Comparison of ENCODE assay signal across 27 cellular contexts in the genomic region with DNA sequence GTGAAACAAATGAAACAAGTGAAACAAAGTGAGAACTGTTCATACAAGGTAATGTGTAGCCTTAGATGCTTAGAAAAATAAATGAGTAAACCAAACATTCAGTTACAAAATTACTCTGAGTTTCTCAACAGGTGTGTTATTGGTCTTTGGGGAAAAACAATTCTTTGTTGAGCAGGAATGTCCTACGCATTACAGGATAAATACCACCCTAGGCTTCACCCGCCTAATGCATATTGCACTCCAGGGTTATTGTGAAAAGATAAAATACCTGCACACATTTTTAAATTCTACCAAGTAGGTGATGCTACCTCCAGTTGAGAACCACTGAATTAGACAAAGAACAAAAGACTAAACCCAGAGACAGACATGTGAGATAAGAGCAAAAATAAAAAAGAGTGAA.
"Had no signal": no experiment of that assay in that cellular context is flagged by ENCODE, and none has a peak within 500 bp of the region (broad histone marks: within the 10 kb centered on the region; RNA-seq: fewer than 3 reads in every experiment).

No MANE protein-coding gene starts in this region.

- H3K27ac Mint-ChIP-seq: stimulated activated effector memory CD8-positive, alpha-beta T cell treated with anti-CD3 and anti-CD28 coated beads, Interleukin-12 subunit alpha, Interleukin-12 subunit beta, amount 100 ng/mL, for 72 hours; stimulated activated memory B cell treated with anti-CD40 and anti-IgM and Interleukin-4, amounts not matched to agents 10 μg/mL and 1 μg/mL and 100 μg/mL, for 72 hours; stimulated activated naive B cell treated with anti-CD40 and anti-IgM and Interleukin-4, amounts not matched to agents 10 μg/mL and 1 μg/mL and 100 μg/mL, for 72 hours; stimulated activated naive CD8-positive, alpha-beta T cell treated with anti-CD3 and anti-CD28 coated beads, Interleukin-15, amount 100 ng/mL, for 72 hours; stimulated activated naive CD8-positive, alpha-beta T cell treated with anti-CD3 and anti-CD28 coated beads, Interleukin-15, Interleukin-2, amounts not matched to agents 100 ng/mL and 50 ng/mL, for 24 hours; type B pancreatic cell had no signal

- H3K4me1 Mint-ChIP-seq: stimulated activated effector memory CD8-positive, alpha-beta T cell treated with anti-CD3 and anti-CD28 coated beads, Interleukin-12 subunit alpha, Interleukin-12 subunit beta, amount 100 ng/mL, for 72 hours; stimulated activated memory B cell treated with anti-CD40 and anti-IgM and Interleukin-4, amounts not matched to agents 10 μg/mL and 1 μg/mL and 100 μg/mL, for 72 hours; stimulated activated naive B cell treated with anti-CD40 and anti-IgM and Interleukin-4, amounts not matched to agents 10 μg/mL and 1 μg/mL and 100 μg/mL, for 72 hours; stimulated activated naive CD8-positive, alpha-beta T cell treated with anti-CD3 and anti-CD28 coated beads, Interleukin-15, amount 100 ng/mL, for 72 hours had no signal

- H3K27me3 Mint-ChIP-seq: stimulated activated memory B cell treated with anti-CD40 and anti-IgM and Interleukin-4, amounts not matched to agents 10 μg/mL and 1 μg/mL and 100 μg/mL, for 72 hours; stimulated activated naive CD8-positive, alpha-beta T cell treated with anti-CD3 and anti-CD28 coated beads, Interleukin-15, amount 100 ng/mL, for 72 hours; stimulated activated naive CD8-positive, alpha-beta T cell treated with anti-CD3 and anti-CD28 coated beads, Interleukin-15, Interleukin-2, amounts not matched to agents 100 ng/mL and 50 ng/mL, for 24 hours; type B pancreatic cell had no signal

- DNase-seq: stimulated activated CD4-positive, alpha-beta T cell treated with anti-CD3 and anti-CD28 coated beads, Interleukin-2, amount 100 ng/mL, for 48 hours; stimulated activated CD4-positive, alpha-beta T cell treated with anti-CD3 and anti-CD28 coated beads, Interleukin-4, amount 100 ng/mL, for 1 hour; stimulated activated CD4-positive, alpha-beta T cell treated with anti-CD3 and anti-CD28 coated beads, Interleukin-4, amount 100 ng/mL, for 24 hours; stimulated activated CD4-positive, alpha-beta T cell treated with anti-CD3 and anti-CD28 coated beads, Interleukin-4, amount 100 ng/mL, for 4 hours; stimulated activated CD8-positive, alpha-beta memory T cell treated with anti-CD3 and anti-CD28 coated beads, Interleukin-4, amount 100 ng/mL, for 48 hours; stimulated activated naive B cell treated with anti-CD40 and anti-IgM and Interleukin-4, amounts not matched to agents 10 μg/mL and 1 μg/mL and 100 μg/mL, for 72 hours; stimulated activated naive CD4-positive, alpha-beta T cell; stimulated activated naive CD4-positive, alpha-beta T cell treated with Interleukin-2 at 50 U/mL for 16 hours; stimulated activated naive CD8-positive, alpha-beta T cell treated with anti-CD3 and anti-CD28 coated beads, Interleukin-15, amount 100 ng/mL, for 72 hours; stimulated activated naive CD8-positive, alpha-beta T cell treated with anti-CD3 and anti-CD28 coated beads, Interleukin-15, Interleukin-2, amounts not matched to agents 100 U/mL and 50 U/mL, for 24 hours; stomach; substantia nigra; testis; thyroid gland; tibial artery; transverse colon; upper lobe of left lung; upper lobe of right lung; uterus had no signal

- H3K36me3 ChIP-seq: stomach, suprapubic skin, thoracic aorta, thyroid gland, tibial artery, tibial nerve, transverse colon, upper lobe of left lung, upper lobe of right lung, uterus, vagina had no signal

- H3K4me3 ChIP-seq: stomach, suprapubic skin, testis, thoracic aorta, thyroid gland, tibial artery, tibial nerve, transverse colon, upper lobe of left lung, upper lobe of right lung, uterus, vagina had no signal

- H3K27ac ChIP-seq: stomach, suprapubic skin, testis, thoracic aorta, thyroid gland, tibial artery, tibial nerve, transverse colon, upper lobe of left lung, upper lobe of right lung, uterus, vagina had no signal

- H3K27me3 ChIP-seq: stomach, suprapubic skin, testis, thyroid gland, tibial artery, tibial nerve, transverse colon, upper lobe of left lung, upper lobe of right lung, uterus, vagina had no signal

- H3K36me3 Mint-ChIP-seq: stimulated activated effector memory CD8-positive, alpha-beta T cell treated with anti-CD3 and anti-CD28 coated beads, Interleukin-12 subunit alpha, Interleukin-12 subunit beta, amount 100 ng/mL, for 72 hours; stimulated activated memory B cell treated with anti-CD40 and anti-IgM and Interleukin-4, amounts not matched to agents 10 μg/mL and 1 μg/mL and 100 μg/mL, for 72 hours; stimulated activated naive B cell treated with anti-CD40 and anti-IgM and Interleukin-4, amounts not matched to agents 10 μg/mL and 1 μg/mL and 100 μg/mL, for 72 hours; type B pancreatic cell had no signal

- H3K4me1 ChIP-seq: stomach, suprapubic skin, testis, thyroid gland, tibial artery, transverse colon, upper lobe of left lung, upper lobe of right lung, uterus, vagina had no signal

- H3K9me3 Mint-ChIP-seq: stimulated activated effector memory CD8-positive, alpha-beta T cell treated with anti-CD3 and anti-CD28 coated beads, Interleukin-12 subunit alpha, Interleukin-12 subunit beta, amount 100 ng/mL, for 72 hours; stimulated activated memory B cell treated with anti-CD40 and anti-IgM and Interleukin-4, amounts not matched to agents 10 μg/mL and 1 μg/mL and 100 μg/mL, for 72 hours; stimulated activated naive B cell treated with anti-CD40 and anti-IgM and Interleukin-4, amounts not matched to agents 10 μg/mL and 1 μg/mL and 100 μg/mL, for 72 hours; stimulated activated naive CD8-positive, alpha-beta T cell treated with anti-CD3 and anti-CD28 coated beads, Interleukin-15, amount 100 ng/mL, for 72 hours; stimulated activated naive CD8-positive, alpha-beta T cell treated with anti-CD3 and anti-CD28 coated beads, Interleukin-15, Interleukin-2, amounts not matched to agents 100 ng/mL and 50 ng/mL, for 24 hours; type B pancreatic cell had no signal

- H3K9me3 ChIP-seq: stomach, suprapubic skin, testis, thoracic aorta, thyroid gland, tibial artery, tibial nerve, transverse colon, upper lobe of left lung, upper lobe of right lung, uterus, vagina had no signal

- H3K4me3 Mint-ChIP-seq: stimulated activated effector memory CD8-positive, alpha-beta T cell treated with anti-CD3 and anti-CD28 coated beads, Interleukin-12 subunit alpha, Interleukin-12 subunit beta, amount 100 ng/mL, for 72 hours; stimulated activated memory B cell treated with anti-CD40 and anti-IgM and Interleukin-4, amounts not matched to agents 10 μg/mL and 1 μg/mL and 100 μg/mL, for 72 hours; stimulated activated naive B cell treated with anti-CD40 and anti-IgM and Interleukin-4, amounts not matched to agents 10 μg/mL and 1 μg/mL and 100 μg/mL, for 72 hours; stimulated activated naive CD8-positive, alpha-beta T cell treated with anti-CD3 and anti-CD28 coated beads, Interleukin-15, amount 100 ng/mL, for 72 hours; stimulated activated naive CD8-positive, alpha-beta T cell treated with anti-CD3 and anti-CD28 coated beads, Interleukin-15, Interleukin-2, amounts not matched to agents 100 ng/mL and 50 ng/mL, for 24 hours; type B pancreatic cell had no signal

- ATAC-seq: stimulated activated effector memory CD8-positive, alpha-beta T cell treated with anti-CD3 and anti-CD28 coated beads, Interleukin-12 subunit alpha, Interleukin-12 subunit beta, amount 100 ng/mL, for 72 hours; stimulated activated memory B cell treated with anti-CD40 and anti-IgM and Interleukin-4, amounts not matched to agents 10 μg/mL and 1 μg/mL and 100 μg/mL, for 72 hours; stimulated activated naive B cell treated with anti-CD40 and anti-IgM and Interleukin-4, amounts not matched to agents 10 μg/mL and 1 μg/mL and 100 μg/mL, for 72 hours; stimulated activated naive CD8-positive, alpha-beta T cell treated with anti-CD3 and anti-CD28 coated beads, Interleukin-15, amount 100 ng/mL, for 72 hours; stimulated activated naive CD8-positive, alpha-beta T cell treated with anti-CD3 and anti-CD28 coated beads, Interleukin-15, Interleukin-2, amounts not matched to agents 100 U/mL and 50 U/mL, for 24 hours; upper lobe of right lung had no signal
